Comparison of ENCODE assay signal across 9 cellular contexts in genomic region chr12:26832817-26833691, GRCh38. TPM values are rescaled to one million over a fixed set of nuclear protein-coding genes. Genes with fewer than 3 reads are reported as not detected.
DNase-seq lines count a peak whose midpoint lies in the region; ATAC-seq, FAIRE-seq and TF ChIP-seq lines count a peak whose summit lies in the region.
"Had no signal": no experiment of that assay in that cellular context is flagged by ENCODE, and none has a peak within 500 bp of the region (broad histone marks: within the 10 kb centered on the region; RNA-seq: fewer than 3 reads in every experiment).

TSS of gene ITPR2 (minus strand) at chr12:26833194. CDS start at chr12:26832781, 413 bp downstream.

- no peaks in the 10 kb centered on the region for H3K9me3 Mint-ChIP-seq in immature natural killer cell

- H3K27me3 Mint-ChIP-seq in immature natural killer cell (ENCODE audit: low read depth in 3 of 3) = peaks cover 6 to 10% (median 9%) of the 10 kb centered on the region in 3 donors

- H3K27me3 ChIP-seq in AG04450 (ENCODE audit: control insufficient read depth, insufficient read depth, low read length) (no peaks in the 10 kb centered on the region), bronchial epithelial cell (ENCODE audit: control insufficient read depth, insufficient read depth, low read length) (no peaks in the 10 kb centered on the region)

- CTCF ChIA-PET in AG04450 (lab: Charles Lee) = interaction anchor here (0.8 to 2.1 kb wide), 7 partner anchors 10 to 515 kb away, joined by 3 to 9 read pairs (median 4); no protein-coding TSS in a partner anchor

- H3K4me3 ChIP-seq in AG04450 (ENCODE audit: low read depth, low read length) (peak within 1 kb of the TSS; percentile 93), WI38 (ENCODE audit: low read depth, low read length) (peak within 1 kb of the TSS; percentile 83), bronchial epithelial cell (ENCODE audit: low read depth, low read length) (peak within 1 kb of the TSS; percentile 71)

- no peaks in the 10 kb centered on the region for H3K36me3 ChIP-seq in bronchial epithelial cell (ENCODE audit: control insufficient read depth, insufficient read depth, low read length)

- DNase-seq in AG04450 (ENCODE audit: low read depth, low spot score) (no peak), NCI-H2171 (lab: John Stamatoyannopoulos, UW) (peak; percentile 93), bronchial epithelial cell (ENCODE audit: low read depth) (peak; percentile 75), immature natural killer cell (peak; percentile 89 to 91 (median 91))
- DNase-seq in stimulated activated CD4-positive, alpha-beta T cell treated with anti-CD3 and anti-CD28 coated beads, Interleukin-12 subunit alpha, Interleukin-12 subunit beta, amount 100 ng/mL, for 24 hours (ENCODE audit: low read depth in 2 of 2) = peak; percentile 84 to 93

- ATAC-seq in GM18858 (IDR thresholded peaks at IDR 0.05; ENCODE audit: unreplicated experiment) = peak; percentile 49
- peak; percentile 71 for ATAC-seq in HG03066 (IDR thresholded peaks at IDR 0.05; ENCODE audit: low read depth, unreplicated experiment)

- FAIRE-seq in bronchial epithelial cell (lab: Jason Lieb, UNC) = no peak
- FAIRE-seq: TTC549 had no signal

- H3K36me3 Mint-ChIP-seq in immature natural killer cell = no peaks in the 10 kb centered on the region

- POLR2A ChIA-PET in AG04450 (lab: Yijun Ruan, JAX) = interaction anchor here (0.8 to 1.9 kb wide), 5 partner anchors 13 to 204 kb away, joined by 3 to 8 read pairs (median 3); no protein-coding TSS in a partner anchor

- peak; percentile 4; the same call in 1 of the 2 replicates for TF ChIP-seq CTCF in AG04450 (IDR thresholded peaks at IDR 0.05; ENCODE audit: low read depth, low read length)
- TF ChIP-seq CTCF in WI38 (IDR thresholded peaks at IDR 0.05; ENCODE audit: low read depth, low read length) = no peak
- peak; percentile 13 for TF ChIP-seq CTCF in bronchial epithelial cell (IDR thresholded peaks at IDR 0.05; ENCODE audit: insufficient read depth, low read length, severe bottlenecking)

- H3K4me3 Mint-ChIP-seq in immature natural killer cell = peak within 1 kb of the TSS; percentile 98 to 100 (median 99)

- H3K27ac ChIP-seq in AG04450 (ENCODE audit: low read depth, low read length) = peak within 1 kb of the TSS; percentile 85

- H3K9me3 ChIP-seq in AG04450 (ENCODE audit: control insufficient read depth, insufficient read depth, low read length) = no peaks in the 10 kb centered on the region; the same call in 1 of the 2 replicates

- H3K4me1 Mint-ChIP-seq in immature natural killer cell = peaks cover 36 to 56% of the 10 kb centered on the region in 2 donors

- peak within 1 kb of the TSS; percentile 99 to 100 (median 100) for H3K27ac Mint-ChIP-seq in immature natural killer cell

RNA-seq across cellular contexts. Expression of gene ITPR2, which starts in this region (rescaled TPM):
- 3.4 and 4.1 TPM in 2 replicates for polyA plus RNA-seq in AG04450 (2011; rRNA removed)
- 10.4 and 10.9 TPM in 2 replicates for polyA minus RNA-seq in AG04450 (2011; rRNA and poly(A)+ RNA removed)
- total RNA-seq in bronchial epithelial cell = 5.8 and 6.5 TPM in 2 replicates
- 10 to 100 TPM in 1 of 3 donors, 1 to 10 TPM in 2; 7.2 to 23.4 (median 7.4) TPM for polyA plus RNA-seq in immature natural killer cell
